7 cellular contexts compared by ENCODE assay signal in the genomic region with DNA sequence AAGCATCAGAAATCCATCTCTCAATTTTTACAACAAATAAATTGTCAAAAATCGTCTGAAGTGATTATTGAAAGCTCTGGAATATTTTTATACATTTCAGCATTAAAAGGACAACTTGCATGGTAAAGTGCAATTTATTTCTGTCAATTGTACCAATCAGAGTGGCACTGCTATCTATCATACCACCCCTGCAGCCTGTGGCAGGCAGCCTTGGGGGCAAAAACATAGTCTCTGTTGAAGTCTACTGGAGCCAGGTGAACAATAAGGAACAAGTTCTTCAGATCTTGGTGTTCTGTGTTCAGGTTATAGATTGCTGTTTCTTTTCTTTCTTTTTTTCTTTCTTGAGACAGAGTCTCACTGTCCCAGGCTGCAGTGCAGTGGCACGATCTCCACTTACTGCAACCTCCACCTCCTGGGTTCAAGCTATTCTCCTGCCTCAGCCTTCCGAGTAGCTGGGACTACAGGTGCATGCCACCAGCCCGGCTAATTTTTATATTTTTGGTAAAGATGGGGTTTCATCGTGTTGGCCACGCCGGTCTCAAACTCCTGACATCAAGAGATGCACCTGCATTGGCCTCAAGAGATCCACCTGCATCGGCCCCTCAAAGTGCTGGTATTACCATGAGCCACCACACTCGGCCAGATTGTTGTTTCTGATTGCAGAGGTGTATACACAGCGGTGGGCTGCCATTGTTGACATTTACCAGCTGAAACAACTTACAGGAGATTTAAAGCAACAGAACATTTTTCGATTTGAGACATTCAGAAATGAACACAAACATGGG.
"Had no signal": no experiment of that assay in that cellular context is flagged by ENCODE, and none has a peak within 500 bp of the region (broad histone marks: within the 10 kb centered on the region; RNA-seq: fewer than 3 reads in every experiment).

No MANE protein-coding gene starts in this region.

- H2AFZ ChIP-seq: GM23338 had no signal

- DNase-seq: H9, HCEC 1CT, KG1 had no signal

- ATAC-seq: GM23338 had no signal

- FAIRE-seq: H1, H54, HTR-8/SVneo had no signal

- H3K4me3 ChIP-seq: GM23338 had no signal

- H3K4me2 ChIP-seq: GM23338 had no signal
